In genomic region chr1:99552215-99552614, GRCh38 we compare ENCODE assay signal across 35 cellular contexts.
"Had no signal": no experiment of that assay in that cellular context is flagged by ENCODE, and none has a peak within 500 bp of the region (broad histone marks: within the 10 kb centered on the region; RNA-seq: fewer than 3 reads in every experiment).

No MANE protein-coding gene starts in this region.

- H3K36me3 ChIP-seq: adrenal gland, esophagus muscularis mucosa, gastroesophageal sphincter, heart right ventricle, WERI-Rb-1 had no signal

- H3K36me3 Mint-ChIP-seq: activated CD4-positive, alpha-beta memory T cell treated with anti-CD3 and anti-CD28 coated beads for 36 hours; activated CD8-positive, alpha-beta memory T cell treated with anti-CD3 and anti-CD28 coated beads, Interleukin-2, amount 10 ng/mL, durations not matched to agents 7 days and 5 days; activated naive CD4-positive, alpha-beta T cell treated with anti-CD3 and anti-CD28 coated beads, Interleukin-2, amount 50 U/mL, for 24 hours; activated naive CD8-positive, alpha-beta T cell treated with anti-CD3 and anti-CD28 coated beads for 36 hours had no signal

- H3K4me3 ChIP-seq: adrenal gland, body of pancreas, esophagus muscularis mucosa, gastroesophageal sphincter, heart right ventricle had no signal

- H3K27ac Mint-ChIP-seq: activated B cell treated with CpG ODN at 0.5 μM for 24 hours; activated CD4-positive, alpha-beta memory T cell treated with anti-CD3 and anti-CD28 coated beads for 36 hours; activated CD8-positive, alpha-beta memory T cell treated with anti-CD3 and anti-CD28 coated beads, Interleukin-2, amount 10 ng/mL, durations not matched to agents 7 days and 5 days; activated CD8-positive, alpha-beta T cell treated with anti-CD3 and anti-CD28 coated beads, Interleukin-2, amount 10 ng/mL, durations not matched to agents 7 days and 5 days; activated naive CD4-positive, alpha-beta T cell treated with anti-CD3 and anti-CD28 coated beads for 36 hours; activated naive CD4-positive, alpha-beta T cell treated with anti-CD3 and anti-CD28 coated beads, Interleukin-2, amount 50 U/mL, for 24 hours; activated naive CD8-positive, alpha-beta T cell treated with anti-CD3 and anti-CD28 coated beads for 36 hours; activated naive CD8-positive, alpha-beta T cell treated with anti-CD3 and anti-CD28 coated beads, Interleukin-2, amount 50 U/mL, for 24 hours; activated T-helper 1 cell treated with anti-CD3 and anti-CD28 coated beads, Interleukin-12 subunit alpha, Interleukin-12 subunit beta, Interleukin-2, Interleukin-4 antibody, amounts not matched to agents 30 ng/mL and 10 ng/mL and 1 ng/mL, durations not matched to agents 14 hours and 24 hours and 36 hours; activated T-helper 2 cell treated with anti-CD3 and anti-CD28 coated beads, Interferon-gamma antibody, Interleukin-2, Interleukin-4, amounts not matched to agents 10 μg/mL and 5 μg/mL and 100 μg/mL, durations not matched to agents 14 hours and 24 hours and 36 hours; effector memory CD8-positive, alpha-beta T cell; T-helper 17 cell; T-helper 2 cell treated with Interferon-gamma antibody and Interleukin-4, amounts not matched to agents 5 μg/mL and 100 μg/mL, for 36 hours had no signal

- H3K9me3 Mint-ChIP-seq: activated CD4-positive, alpha-beta memory T cell treated with anti-CD3 and anti-CD28 coated beads for 36 hours; activated naive CD4-positive, alpha-beta T cell treated with anti-CD3 and anti-CD28 coated beads for 36 hours; activated naive CD4-positive, alpha-beta T cell treated with anti-CD3 and anti-CD28 coated beads, Interleukin-2, amount 50 U/mL, for 24 hours; activated naive CD8-positive, alpha-beta T cell treated with anti-CD3 and anti-CD28 coated beads, Interleukin-2, amount 50 U/mL, for 24 hours; activated T-helper 1 cell treated with anti-CD3 and anti-CD28 coated beads, Interleukin-12 subunit alpha, Interleukin-12 subunit beta, Interleukin-2, Interleukin-4 antibody, amounts not matched to agents 30 ng/mL and 10 ng/mL and 1 ng/mL, durations not matched to agents 14 hours and 24 hours and 36 hours; activated T-helper 2 cell treated with anti-CD3 and anti-CD28 coated beads, Interferon-gamma antibody, Interleukin-2, Interleukin-4, amounts not matched to agents 10 μg/mL and 5 μg/mL and 100 μg/mL, durations not matched to agents 14 hours and 24 hours and 36 hours; T-helper 2 cell treated with Interferon-gamma antibody and Interleukin-4, amounts not matched to agents 5 μg/mL and 100 μg/mL, for 36 hours had no signal

- FAIRE-seq: colon had no signal

- ATAC-seq: activated CD4-positive, CD25-positive, alpha-beta regulatory T cell treated with anti-CD3 and anti-CD28 coated beads, Interleukin-2, amount 50 U/mL, for 24 hours; activated CD8-positive, alpha-beta memory T cell treated with anti-CD3 and anti-CD28 coated beads, Interleukin-2, amount 10 ng/mL, durations not matched to agents 7 days and 5 days; activated CD8-positive, alpha-beta T cell treated with anti-CD3 and anti-CD28 coated beads, Interleukin-2, amount 10 ng/mL, durations not matched to agents 7 days and 5 days; activated naive CD8-positive, alpha-beta T cell treated with anti-CD3 and anti-CD28 coated beads, Interleukin-2, amount 50 U/mL, for 24 hours; body of pancreas; effector memory CD8-positive, alpha-beta T cell; gastroesophageal sphincter; heart right ventricle; T-helper 17 cell had no signal

- DNase-seq: activated B cell treated with CpG ODN at 0.5 μM for 24 hours; activated CD4-positive, alpha-beta memory T cell treated with anti-CD3 and anti-CD28 coated beads for 36 hours; activated CD4-positive, alpha-beta T cell treated with anti-CD3 and anti-CD28 coated beads for 48 hours; activated CD8-positive, alpha-beta memory T cell treated with anti-CD3 and anti-CD28 coated beads, Interleukin-2, amount 10 ng/mL, durations not matched to agents 7 days and 5 days; activated CD8-positive, alpha-beta memory T cell treated with anti-CD3 and anti-CD28 coated beads, Interleukin-2, amount 50 U/mL, for 4 hours; activated CD8-positive, alpha-beta T cell treated with anti-CD3 and anti-CD28 coated beads, Interleukin-2, amount 10 ng/mL, durations not matched to agents 7 days and 5 days; activated effector memory CD4-positive, alpha-beta T cell treated with anti-CD3 and anti-CD28 coated beads, Interleukin-2, amount 50 U/mL, for 16 hours; activated naive CD4-positive, alpha-beta T cell treated with anti-CD3 and anti-CD28 coated beads for 36 hours; activated naive CD8-positive, alpha-beta T cell treated with anti-CD3 and anti-CD28 coated beads for 36 hours; activated naive CD8-positive, alpha-beta T cell treated with anti-CD3 and anti-CD28 coated beads, Interleukin-2, amount 50 U/mL, for 24 hours; activated T-cell treated with anti-CD3 and anti-CD28 coated beads, Interleukin-2, amount 50 U/mL, for 1 hour; activated T-cell treated with anti-CD3 and anti-CD28 coated beads, Interleukin-2, amount 50 U/mL, for 48 hours; adrenal gland; amygdala; aorta; body of pancreas; caudate nucleus; cortex of kidney; dermis blood vessel endothelial cell; effector CD4-positive, alpha-beta T cell; effector memory CD8-positive, alpha-beta T cell; erythroblast; foreskin melanocyte; heart right ventricle; T-helper 17 cell; T1000; WERI-Rb-1 had no signal

- H3K4me1 Mint-ChIP-seq: activated B cell treated with CpG ODN at 0.5 μM for 24 hours; activated CD8-positive, alpha-beta memory T cell treated with anti-CD3 and anti-CD28 coated beads, Interleukin-2, amount 10 ng/mL, durations not matched to agents 7 days and 5 days; activated naive CD4-positive, alpha-beta T cell treated with anti-CD3 and anti-CD28 coated beads, Interleukin-2, amount 50 U/mL, for 24 hours; activated naive CD8-positive, alpha-beta T cell treated with anti-CD3 and anti-CD28 coated beads for 36 hours; activated naive CD8-positive, alpha-beta T cell treated with anti-CD3 and anti-CD28 coated beads, Interleukin-2, amount 50 U/mL, for 24 hours; T-helper 17 cell had no signal

- H3K27me3 ChIP-seq: adrenal gland, body of pancreas, esophagus muscularis mucosa, gastroesophageal sphincter, heart right ventricle had no signal

- H3K9me3 ChIP-seq: adrenal gland, body of pancreas, esophagus muscularis mucosa, gastroesophageal sphincter had no signal

- H3K27ac ChIP-seq: adrenal gland, body of pancreas, esophagus muscularis mucosa, gastroesophageal sphincter, heart right ventricle, WERI-Rb-1 had no signal

- H3K4me3 Mint-ChIP-seq: activated B cell treated with CpG ODN at 0.5 μM for 24 hours; activated CD4-positive, alpha-beta memory T cell treated with anti-CD3 and anti-CD28 coated beads for 36 hours; activated CD8-positive, alpha-beta memory T cell treated with anti-CD3 and anti-CD28 coated beads, Interleukin-2, amount 10 ng/mL, durations not matched to agents 7 days and 5 days; activated CD8-positive, alpha-beta T cell treated with anti-CD3 and anti-CD28 coated beads, Interleukin-2, amount 10 ng/mL, durations not matched to agents 7 days and 5 days; activated naive CD4-positive, alpha-beta T cell treated with anti-CD3 and anti-CD28 coated beads for 36 hours; activated naive CD4-positive, alpha-beta T cell treated with anti-CD3 and anti-CD28 coated beads, Interleukin-2, amount 50 U/mL, for 24 hours; activated naive CD8-positive, alpha-beta T cell treated with anti-CD3 and anti-CD28 coated beads for 36 hours; activated naive CD8-positive, alpha-beta T cell treated with anti-CD3 and anti-CD28 coated beads, Interleukin-2, amount 50 U/mL, for 24 hours; activated T-helper 1 cell treated with anti-CD3 and anti-CD28 coated beads, Interleukin-12 subunit alpha, Interleukin-12 subunit beta, Interleukin-2, Interleukin-4 antibody, amounts not matched to agents 30 ng/mL and 10 ng/mL and 1 ng/mL, durations not matched to agents 14 hours and 24 hours and 36 hours; effector memory CD8-positive, alpha-beta T cell; T-helper 17 cell; T-helper 2 cell treated with Interferon-gamma antibody and Interleukin-4, amounts not matched to agents 5 μg/mL and 100 μg/mL, for 36 hours had no signal
